In the genomic region with DNA sequence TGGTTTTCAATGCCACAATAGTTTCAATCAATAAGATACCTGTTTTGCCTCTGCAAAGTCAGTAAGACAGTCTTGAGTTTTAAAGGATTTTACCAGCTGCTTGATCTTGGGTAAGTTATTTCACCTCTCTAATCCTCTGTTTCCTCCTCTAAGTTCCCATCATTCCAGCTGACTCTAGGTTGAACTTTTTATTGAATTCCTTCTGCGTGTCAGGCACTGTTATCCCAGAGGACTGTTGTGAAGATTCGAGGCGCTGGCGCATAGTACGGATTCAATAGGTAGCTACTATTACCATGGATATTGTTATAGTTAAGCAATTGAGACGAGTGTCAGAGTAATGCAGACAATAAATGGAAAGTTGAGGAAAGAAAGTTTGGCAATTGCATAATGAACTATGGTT, we compare ENCODE assay signal across 23 cellular contexts.
DNase-seq lines count a peak whose midpoint lies in the region; ATAC-seq, FAIRE-seq and TF ChIP-seq lines count a peak whose summit lies in the region.
"Had no signal": no experiment of that assay in that cellular context is flagged by ENCODE, and none has a peak within 500 bp of the region (broad histone marks: within the 10 kb centered on the region; RNA-seq: fewer than 3 reads in every experiment).

No MANE protein-coding gene starts in this region.

- POLR2A ChIA-PET in activated B cell treated with CpG ODN at 0.5 μM for 24 hours (lab: Charles Lee): no interaction called here

- H4K8ac ChIP-seq in mesendoderm (ENCODE audit: low read depth, low read length): no peak overlapping the region

- H2BK15ac ChIP-seq in mesendoderm (replicated peaks; ENCODE audit: low read depth): no peak overlapping the region

- H3K9ac ChIP-seq in BLaER1: no peak overlapping the region
- H3K9ac ChIP-seq in mesendoderm (ENCODE audit: low read length): no peak overlapping the region
- H3K9ac ChIP-seq in mammary epithelial cell (ENCODE audit: insufficient read depth, low read length): no peak overlapping the region

- in situ Hi-C loops in mammary epithelial cell (cut with MboI; ENCODE audit: low sequenced_read_pairs in 2 of 2): no loop called here

- H3K9me3 Mint-ChIP-seq in activated B cell treated with CpG ODN at 0.5 μM for 24 hours: no peaks in the 10 kb centered on the region
- peaks cover 5% of the 10 kb centered on the region for H3K9me3 Mint-ChIP-seq in stimulated activated memory B cell treated with anti-CD40 and anti-IgM and Interleukin-4, amounts not matched to agents 10 μg/mL and 1 μg/mL and 100 μg/mL, for 72 hours
- H3K9me3 Mint-ChIP-seq in activated T-cell treated with anti-CD3 and anti-CD28 coated beads, Interleukin-2, amount 50 U/mL, for 24 hours: no peaks in the 10 kb centered on the region
- H3K9me3 Mint-ChIP-seq: CD8-positive, alpha-beta T cell had no signal

- H3K4me1 ChIP-seq in BLaER1 (peaks cover 27% of the 10 kb centered on the region), mesendoderm (ENCODE audit: control insufficient read depth, low read depth, low read length) (no peaks in the 10 kb centered on the region), mammary epithelial cell (ENCODE audit: insufficient read depth, low read length) (peaks cover 12% of the 10 kb centered on the region)

- H2AFZ ChIP-seq in mammary epithelial cell (ENCODE audit: low read depth, low read length): no peak overlapping the region

- no peak overlapping the region for H3K56ac ChIP-seq in mesendoderm (ENCODE audit: low read length)

- no CpG with 5 or more reads among the region's 6 CpGs for WGBS in mesendoderm (ENCODE audit: extremely low coverage, insufficient coverage, low lambda C conversion rate)
- WGBS in mammary epithelial cell (ENCODE audit: low coverage, missing lambda C conversion rate): 95% methylated on average over 6 of the region's 6 CpGs

- no peaks in the 10 kb centered on the region for H3K79me2 ChIP-seq in mesendoderm (ENCODE audit: control insufficient read depth, insufficient read depth, low read length)
- no peaks in the 10 kb centered on the region for H3K79me2 ChIP-seq in mammary epithelial cell (ENCODE audit: insufficient read depth, low read length)

- no TSS peak for BruUV-seq in mammary epithelial cell (replicated peaks; lab: Mats Ljungman, UMichigan)

- DNase-seq in activated B cell treated with CpG ODN at 0.5 μM for 24 hours: no peak
- peak; percentile 29 for DNase-seq in mesendoderm
- DNase-seq in activated T-cell treated with anti-CD3 and anti-CD28 coated beads, Interleukin-2, amount 50 U/mL, for 24 hours: no peak
- no peak for DNase-seq in RCC 7860 (ENCODE audit: low spot score)
- no peak for DNase-seq in NCI-H2029 treated with DMSO at 0.1 percent for 48 hours (lab: John Stamatoyannopoulos, UW)
- no peak for DNase-seq in mammary epithelial cell
- DNase-seq: CD8-positive, alpha-beta T cell; DMS 273 treated with DMSO at 0.1 percent for 48 hours; DMS79 treated with DMSO at 0.1 percent for 48 hours; GF-D8; KG1; MG63; NCI-H1105 treated with DMSO at 0.1 percent for 48 hours; NCI-H2081; NCI-H226; NCI-H510A had no signal

- TF ChIP-seq CTCF in activated B cell treated with CpG ODN at 0.5 μM for 24 hours (IDR thresholded peaks at IDR 0.05) (no peak), mammary epithelial cell (conservative IDR thresholded peaks at IDR 0.05 in 1 of 2, IDR thresholded peaks at IDR 0.05 in 1 of 2; ENCODE audit: extremely low read depth in 1 of 2, insufficient read depth in 1 of 2, low read depth in 1 of 2, low read length in 2 of 2) (no peak)

- no peak overlapping the region for H2AK5ac ChIP-seq in mesendoderm (ENCODE audit: low read length)

- H3K27ac Mint-ChIP-seq in activated B cell treated with CpG ODN at 0.5 μM for 24 hours: peak overlapping the region; percentile 78
- peak overlapping the region; percentile 48 for H3K27ac Mint-ChIP-seq in stimulated activated memory B cell treated with anti-CD40 and anti-IgM and Interleukin-4, amounts not matched to agents 10 μg/mL and 1 μg/mL and 100 μg/mL, for 72 hours
- no peak overlapping the region for H3K27ac Mint-ChIP-seq in activated T-cell treated with anti-CD3 and anti-CD28 coated beads, Interleukin-2, amount 50 U/mL, for 24 hours
- H3K27ac Mint-ChIP-seq: CD8-positive, alpha-beta T cell had no signal

- H3K36me3 ChIP-seq in BLaER1: no peaks in the 10 kb centered on the region
- no peaks in the 10 kb centered on the region for H3K36me3 ChIP-seq in mesendoderm (ENCODE audit: control insufficient read depth, insufficient read depth, low read length)
- H3K36me3 ChIP-seq in mammary epithelial cell (ENCODE audit: insufficient read depth, low read length): no peaks in the 10 kb centered on the region
- H3K36me3 ChIP-seq: MG63 had no signal

- H3K79me1 ChIP-seq in mesendoderm (ENCODE audit: low read length): no peaks in the 10 kb centered on the region

- H3K4me2 ChIP-seq in BLaER1: peak overlapping the region; percentile 44
- no peak overlapping the region for H3K4me2 ChIP-seq in mesendoderm (ENCODE audit: low read length)
- H3K4me2 ChIP-seq in mammary epithelial cell (ENCODE audit: insufficient read depth, low read depth, low read length): no peak overlapping the region

- H3K4me3 ChIP-seq in BLaER1: no peak overlapping the region
- no peak overlapping the region for H3K4me3 ChIP-seq in mesendoderm (ENCODE audit: low read length)
- no peak overlapping the region for H3K4me3 ChIP-seq in mammary epithelial cell (replicated peaks in 1 of 3; ENCODE audit: insufficient read depth in 1 of 3, low read depth in 2 of 3, low read length in 3 of 3)
- H3K4me3 ChIP-seq: MG63 had no signal

- H4K20me1 ChIP-seq in BLaER1 (no peaks in the 10 kb centered on the region), mammary epithelial cell (ENCODE audit: insufficient read depth, low read length) (no peaks in the 10 kb centered on the region)

- H3K4me3 Mint-ChIP-seq in activated B cell treated with CpG ODN at 0.5 μM for 24 hours: no peak overlapping the region
- H3K4me3 Mint-ChIP-seq in stimulated activated memory B cell treated with anti-CD40 and anti-IgM and Interleukin-4, amounts not matched to agents 10 μg/mL and 1 μg/mL and 100 μg/mL, for 72 hours: no peak overlapping the region
- H3K4me3 Mint-ChIP-seq in activated T-cell treated with anti-CD3 and anti-CD28 coated beads, Interleukin-2, amount 50 U/mL, for 24 hours: no peak overlapping the region
- H3K4me3 Mint-ChIP-seq: CD8-positive, alpha-beta T cell had no signal

- no peaks in the 10 kb centered on the region for H3K27me3 ChIP-seq in BLaER1
- H3K27me3 ChIP-seq in mesendoderm (ENCODE audit: insufficient read depth, low read length, poor library complexity): no peaks in the 10 kb centered on the region
- no peaks in the 10 kb centered on the region for H3K27me3 ChIP-seq in mammary epithelial cell (ENCODE audit: insufficient read depth, low read length)
- H3K27me3 ChIP-seq: MG63 had no signal

- H3K18ac ChIP-seq in mesendoderm (ENCODE audit: low read length): no peak overlapping the region

- H3K27ac ChIP-seq in BLaER1: no peak overlapping the region
- H3K27ac ChIP-seq in mesendoderm (ENCODE audit: low read depth, low read length): no peak overlapping the region
- H3K27ac ChIP-seq in mammary epithelial cell (ENCODE audit: insufficient read depth, low read depth, low read length): no peak overlapping the region

- H2BK5ac ChIP-seq in mesendoderm (ENCODE audit: low read length): no peak overlapping the region

- intact Hi-C loops in activated B cell treated with CpG ODN at 0.5 μM for 24 hours (cut with micrococcal nuclease) (no loop called here), mammary epithelial cell (cut with micrococcal nuclease) (no loop called here)

- peaks cover 71% of the 10 kb centered on the region for H3K36me3 Mint-ChIP-seq in activated B cell treated with CpG ODN at 0.5 μM for 24 hours (ENCODE audit: low read depth)
- H3K36me3 Mint-ChIP-seq in stimulated activated memory B cell treated with anti-CD40 and anti-IgM and Interleukin-4, amounts not matched to agents 10 μg/mL and 1 μg/mL and 100 μg/mL, for 72 hours: peaks cover 58% of the 10 kb centered on the region
- no peaks in the 10 kb centered on the region for H3K36me3 Mint-ChIP-seq in activated T-cell treated with anti-CD3 and anti-CD28 coated beads, Interleukin-2, amount 50 U/mL, for 24 hours (ENCODE audit: low read depth)
- H3K36me3 Mint-ChIP-seq: CD8-positive, alpha-beta T cell had no signal

- no peaks in the 10 kb centered on the region for H3K27me3 Mint-ChIP-seq in activated B cell treated with CpG ODN at 0.5 μM for 24 hours
- H3K27me3 Mint-ChIP-seq in stimulated activated memory B cell treated with anti-CD40 and anti-IgM and Interleukin-4, amounts not matched to agents 10 μg/mL and 1 μg/mL and 100 μg/mL, for 72 hours: no peaks in the 10 kb centered on the region
- H3K27me3 Mint-ChIP-seq in activated T-cell treated with anti-CD3 and anti-CD28 coated beads, Interleukin-2, amount 50 U/mL, for 24 hours: peaks cover 3% of the 10 kb centered on the region

- H3K23ac ChIP-seq in mesendoderm (ENCODE audit: low read length): no peak overlapping the region

- H4K5ac ChIP-seq in mesendoderm (ENCODE audit: low read length): no peak overlapping the region

- H2BK120ac ChIP-seq in mesendoderm (ENCODE audit: low read depth, low read length): no peak overlapping the region

- H3K9me3 ChIP-seq in BLaER1: no peaks in the 10 kb centered on the region
- H3K9me3 ChIP-seq in mammary epithelial cell (replicated peaks; ENCODE audit: insufficient read depth, low read length): no peaks in the 10 kb centered on the region
- H3K9me3 ChIP-seq: Caco-2, MG63 had no signal

- no peak for ATAC-seq in activated B cell treated with CpG ODN at 0.5 μM for 24 hours (ENCODE audit: low read depth)
- no peak for ATAC-seq in stimulated activated memory B cell treated with anti-CD40 and anti-IgM and Interleukin-4, amounts not matched to agents 10 μg/mL and 1 μg/mL and 100 μg/mL, for 72 hours
- ATAC-seq: CD8-positive, alpha-beta T cell; HCT116; SK-N-SH treated with all-trans-retinoic acid at 6 μM for 48 hours had no signal

- dilution Hi-C loops in mammary epithelial cell (cut with HindIII; ENCODE audit: low sequenced_read_pairs): no loop called here

- no peak for FAIRE-seq in RCC 7860 (lab: Jason Lieb, UNC)
- FAIRE-seq: GM12891, H1 had no signal

- CTCF ChIA-PET in activated B cell treated with CpG ODN at 0.5 μM for 24 hours (lab: Charles Lee) (no interaction called here), mammary epithelial cell (lab: Charles Lee; ENCODE audit: low non-redundant PET) (no interaction called here)

- H3K4me1 Mint-ChIP-seq in activated B cell treated with CpG ODN at 0.5 μM for 24 hours: peaks cover 79% of the 10 kb centered on the region
- H3K4me1 Mint-ChIP-seq in stimulated activated memory B cell treated with anti-CD40 and anti-IgM and Interleukin-4, amounts not matched to agents 10 μg/mL and 1 μg/mL and 100 μg/mL, for 72 hours: peaks cover 68% of the 10 kb centered on the region
- H3K4me1 Mint-ChIP-seq in activated T-cell treated with anti-CD3 and anti-CD28 coated beads, Interleukin-2, amount 50 U/mL, for 24 hours (ENCODE audit: low read depth): no peaks in the 10 kb centered on the region

- H3K4ac ChIP-seq in mesendoderm (ENCODE audit: low read depth, low read length): no peak overlapping the region
